Comparison of ENCODE assay signal across 8 cellular contexts in the genomic region with DNA sequence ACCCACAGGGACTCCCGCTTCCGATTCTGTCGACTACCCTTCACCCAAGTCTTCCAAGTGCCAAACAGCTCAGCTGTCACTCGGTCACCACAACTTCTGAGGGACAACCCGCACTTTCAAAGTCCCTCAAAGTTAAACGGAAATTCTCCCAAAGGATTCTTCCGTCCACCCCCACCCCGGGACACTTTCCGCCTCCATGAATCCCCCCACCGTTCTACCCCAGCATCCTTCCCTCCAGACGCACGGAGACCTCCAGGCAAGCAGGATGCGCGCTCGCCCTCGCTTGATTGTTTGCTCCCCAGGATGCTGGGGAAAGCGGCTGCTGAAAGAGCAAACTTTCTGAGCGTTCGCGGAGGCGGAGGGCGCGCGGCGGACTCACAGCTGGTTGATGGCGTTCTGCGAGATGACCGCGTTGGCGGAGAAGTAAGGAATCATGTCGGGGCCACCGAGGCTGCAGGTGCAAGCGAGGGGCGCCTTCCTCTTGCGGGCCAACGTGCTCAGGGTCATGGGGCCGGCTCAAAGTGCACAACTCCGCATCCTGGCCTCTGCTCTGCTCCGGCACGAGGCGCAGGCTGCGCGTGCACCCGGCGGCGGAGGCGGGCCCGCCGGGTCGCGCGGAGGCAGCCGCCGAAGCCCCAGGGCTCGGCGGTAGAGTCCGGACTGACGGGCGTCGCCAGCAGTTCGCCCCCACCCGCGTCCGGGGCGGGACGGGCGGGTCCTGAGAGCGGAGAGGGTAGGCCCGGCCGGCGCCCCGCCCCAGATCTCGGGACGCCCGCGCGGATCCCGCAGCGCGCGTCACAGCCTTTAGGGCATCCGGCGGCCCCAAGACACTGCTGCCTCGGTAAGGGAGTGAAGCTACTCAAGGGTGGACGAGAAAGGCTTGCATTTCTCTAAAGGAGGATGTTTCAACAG.
DNase-seq lines count a peak whose midpoint lies in the region; ATAC-seq and TF ChIP-seq lines count a peak whose summit lies in the region.

No MANE protein-coding gene starts in this region.

- H3K4me3 Mint-ChIP-seq in nephron = peak overlapping the region; percentile 87 to 93 (median 90)

- H3K36me3 Mint-ChIP-seq in nephron (ENCODE audit: low read depth) = no peaks in the 10 kb centered on the region

- POLR2A ChIA-PET in RWPE1 (lab: Yijun Ruan, JAX; ENCODE audit: low non-redundant PET) = interaction anchor here (0.6 kb wide), 1 partner anchor 69 kb away, joined by 5 read pairs; no protein-coding TSS in a partner anchor

- 0 out of 2 replicates have a peak, but pooled peaks cover 3% of the 10 kb centered on the region for H3K36me3 ChIP-seq in BE2C

- H3K4me1 Mint-ChIP-seq in nephron = peaks cover 9% of the 10 kb centered on the region

- H3K27me3 Mint-ChIP-seq in nephron (ENCODE audit: low read depth) = no peaks in the 10 kb centered on the region

- no peaks in the 10 kb centered on the region for H3K4me1 ChIP-seq in BE2C

- H3K9me3 ChIP-seq in BE2C = no peaks in the 10 kb centered on the region

- TF ChIP-seq CTCF in BE2C (IDR thresholded peaks at IDR 0.05; ENCODE audit: low read depth, low read length) (no peak), RWPE1 (conservative IDR thresholded peaks at IDR 0.05; ENCODE audit: low read depth) (no peak), fibroblast of the aortic adventitia (IDR thresholded peaks at IDR 0.05; ENCODE audit: insufficient read depth, low read length) (no peak), nephron (IDR thresholded peaks at IDR 0.05; ENCODE audit: unreplicated experiment in 3 of 3) (no peak)

- DNase-seq in BE2C (peak; percentile 84), RWPE1 (ENCODE audit: low spot score) (peak; percentile 80), fibroblast of the aortic adventitia (ENCODE audit: low read depth) (peak; percentile 85)
- DNase-seq in activated T-helper 9 cell treated with anti-CD3 and anti-CD28 coated beads, Interleukin-2, amount 50 U/mL, for 16 hours (ENCODE audit: low read depth) = peak; percentile 89
- peak; percentile 88 for DNase-seq in stimulated activated naive CD4-positive, alpha-beta T cell treated with Interleukin-2 at 50 U/mL for 16 hours (lab: John Stamatoyannopoulos, UW)

- CTCF ChIA-PET in RWPE1 (lab: Yijun Ruan, JAX) = interaction anchor here (1.2 to 1.4 kb wide), 2 partner anchors 10 to 121 kb away, joined by 3 to 6 read pairs; no protein-coding TSS in a partner anchor

- H3K27ac ChIP-seq in RWPE1 = peak overlapping the region; percentile 80

- H3K9me3 Mint-ChIP-seq in nephron = no peaks in the 10 kb centered on the region

- H3K27me3 ChIP-seq in BE2C = no peaks in the 10 kb centered on the region

- H3K27ac Mint-ChIP-seq in nephron = peak overlapping the region; percentile 30 to 70 (median 59)

- H3K4me3 ChIP-seq in BE2C (ENCODE audit: low read depth, low read length) = peak overlapping the region; percentile 83
- H3K4me3 ChIP-seq in fibroblast of the aortic adventitia (ENCODE audit: low read depth, low read length) = peak overlapping the region; percentile 85

- ATAC-seq in GM19395 (IDR thresholded peaks at IDR 0.05; ENCODE audit: unreplicated experiment) = peak; percentile 80
- ATAC-seq in HG03565 (IDR thresholded peaks at IDR 0.05; ENCODE audit: unreplicated experiment) = peak; percentile 67

Comparison
In these comparisons a context has a peak if more than half of its experiments do, and no peak if none do; other contexts are left out.
1. Peak in every context shown above with its lines: DNase-seq, ATAC-seq, H3K4me3 ChIP-seq and H3K27ac ChIP-seq.